Comparison of ENCODE assay signal across 32 cellular contexts in the genomic region with DNA sequence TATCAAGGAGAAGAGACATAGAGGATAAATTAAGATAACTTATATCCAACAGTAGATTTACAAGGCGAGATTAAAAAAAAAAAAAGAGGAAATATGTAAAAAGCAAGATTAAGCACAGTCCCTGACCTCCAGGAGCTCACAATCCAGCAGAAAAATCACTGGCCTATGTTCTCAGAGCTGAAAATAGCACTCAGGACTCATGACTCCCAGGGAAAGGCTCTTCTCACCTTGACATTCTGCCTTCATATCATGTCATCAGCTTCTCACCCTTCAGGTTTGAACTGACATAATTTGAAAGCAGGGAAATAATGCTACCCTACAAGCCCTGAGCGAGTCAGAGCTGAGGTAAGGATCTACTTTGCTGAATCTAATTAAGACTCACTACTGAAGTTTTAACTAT.
"Had no signal": no experiment of that assay in that cellular context is flagged by ENCODE, and none has a peak within 500 bp of the region (broad histone marks: within the 10 kb centered on the region; RNA-seq: fewer than 3 reads in every experiment).

No MANE protein-coding gene starts in this region.

- H3K36me3 Mint-ChIP-seq: activated CD4-positive, alpha-beta memory T cell treated with anti-CD3 and anti-CD28 coated beads for 36 hours; activated naive CD4-positive, alpha-beta T cell treated with anti-CD3 and anti-CD28 coated beads, Interleukin-2, amount 10 ng/mL, durations not matched to agents 7 days and 5 days; activated naive CD4-positive, alpha-beta T cell treated with anti-CD3 and anti-CD28 coated beads, Interleukin-2, amount 50 U/mL, for 24 hours; activated naive CD8-positive, alpha-beta T cell; activated naive CD8-positive, alpha-beta T cell treated with anti-CD3 and anti-CD28 coated beads, Interleukin-2, amount 10 ng/mL, durations not matched to agents 7 days and 5 days; brain had no signal

- H3K27ac Mint-ChIP-seq: activated B cell treated with CpG ODN at 0.5 μM for 24 hours; activated CD4-positive, alpha-beta memory T cell treated with anti-CD3 and anti-CD28 coated beads for 36 hours; activated CD4-positive, alpha-beta T cell treated with anti-CD3 and anti-CD28 coated beads, Interleukin-2, amount 10 ng/mL, durations not matched to agents 24 days and 14 days; activated CD8-positive, alpha-beta T cell treated with anti-CD3 and anti-CD28 coated beads for 36 hours; activated naive CD4-positive, alpha-beta T cell treated with anti-CD3 and anti-CD28 coated beads, Interleukin-2, amount 10 ng/mL, durations not matched to agents 7 days and 5 days; activated naive CD4-positive, alpha-beta T cell treated with anti-CD3 and anti-CD28 coated beads, Interleukin-2, amount 50 U/mL, for 24 hours; activated naive CD8-positive, alpha-beta T cell; activated naive CD8-positive, alpha-beta T cell treated with anti-CD3 and anti-CD28 coated beads, Interleukin-2, amount 10 ng/mL, durations not matched to agents 7 days and 5 days; activated naive CD8-positive, alpha-beta T cell treated with anti-CD3 and anti-CD28 coated beads, Interleukin-2, amount 50 U/mL, for 24 hours; activated T-helper 2 cell treated with anti-CD3 and anti-CD28 coated beads, Interferon-gamma antibody, Interleukin-2, Interleukin-4, amounts not matched to agents 10 μg/mL and 5 μg/mL and 100 μg/mL, durations not matched to agents 14 hours and 24 hours and 36 hours; brain; T-helper 1 cell treated with Interleukin-12 subunit alpha and Interleukin-12 subunit beta and Interleukin-4 antibody, amounts not matched to agents 30 μg/mL and 1 μg/mL, for 36 hours; T-helper 2 cell treated with Interferon-gamma antibody and Interleukin-4, amounts not matched to agents 5 μg/mL and 100 μg/mL, for 36 hours had no signal

- H3K27ac ChIP-seq: ascending aorta, VCaP had no signal

- H3K4me3 ChIP-seq: ascending aorta had no signal

- H3K9me3 Mint-ChIP-seq: activated naive CD4-positive, alpha-beta T cell treated with anti-CD3 and anti-CD28 coated beads, Interleukin-2, amount 10 ng/mL, durations not matched to agents 7 days and 5 days; activated naive CD8-positive, alpha-beta T cell treated with anti-CD3 and anti-CD28 coated beads, Interleukin-2, amount 10 ng/mL, durations not matched to agents 7 days and 5 days; activated naive CD8-positive, alpha-beta T cell treated with anti-CD3 and anti-CD28 coated beads, Interleukin-2, amount 50 U/mL, for 24 hours; T-helper 1 cell treated with Interleukin-12 subunit alpha and Interleukin-12 subunit beta and Interleukin-4 antibody, amounts not matched to agents 30 μg/mL and 1 μg/mL, for 36 hours had no signal

- H3K4me1 Mint-ChIP-seq: activated CD4-positive, alpha-beta T cell treated with anti-CD3 and anti-CD28 coated beads, Interleukin-2, amount 10 ng/mL, durations not matched to agents 24 days and 14 days; activated naive CD4-positive, alpha-beta T cell treated with anti-CD3 and anti-CD28 coated beads, Interleukin-2, amount 10 ng/mL, durations not matched to agents 7 days and 5 days; activated naive CD4-positive, alpha-beta T cell treated with anti-CD3 and anti-CD28 coated beads, Interleukin-2, amount 50 U/mL, for 24 hours; activated naive CD8-positive, alpha-beta T cell treated with anti-CD3 and anti-CD28 coated beads, Interleukin-2, amount 10 ng/mL, durations not matched to agents 7 days and 5 days; activated naive CD8-positive, alpha-beta T cell treated with anti-CD3 and anti-CD28 coated beads, Interleukin-2, amount 50 U/mL, for 24 hours; brain had no signal

- H3K27me3 Mint-ChIP-seq: activated B cell treated with CpG ODN at 0.5 μM for 24 hours; activated CD4-positive, alpha-beta memory T cell treated with anti-CD3 and anti-CD28 coated beads for 36 hours; activated CD4-positive, alpha-beta T cell treated with anti-CD3 and anti-CD28 coated beads, Interleukin-2, amount 10 ng/mL, durations not matched to agents 24 days and 14 days; activated CD8-positive, alpha-beta T cell treated with anti-CD3 and anti-CD28 coated beads for 36 hours; activated naive CD4-positive, alpha-beta T cell treated with anti-CD3 and anti-CD28 coated beads, Interleukin-2, amount 10 ng/mL, durations not matched to agents 7 days and 5 days; activated naive CD8-positive, alpha-beta T cell treated with anti-CD3 and anti-CD28 coated beads, Interleukin-2, amount 10 ng/mL, durations not matched to agents 7 days and 5 days; activated naive CD8-positive, alpha-beta T cell treated with anti-CD3 and anti-CD28 coated beads, Interleukin-2, amount 50 U/mL, for 24 hours had no signal

- DNase-seq: activated B cell treated with CpG ODN at 0.5 μM for 24 hours; activated CD4-positive, alpha-beta memory T cell treated with anti-CD3 and anti-CD28 coated beads for 36 hours; activated CD4-positive, alpha-beta T cell treated with anti-CD3 and anti-CD28 coated beads for 4 hours; activated CD4-positive, alpha-beta T cell treated with anti-CD3 and anti-CD28 coated beads, Interleukin-2, amount 10 ng/mL, durations not matched to agents 24 days and 14 days; activated CD4-positive, alpha-beta T cell treated with anti-CD3 and anti-CD28 coated beads, Interleukin-2, amount 50 U/mL, for 1 hour; activated CD4-positive, alpha-beta T cell treated with anti-CD3 and anti-CD28 coated beads, Interleukin-2, amount 50 U/mL, for 4 hours; activated CD4-positive, CD25-positive, alpha-beta regulatory T cell treated with anti-CD3 and anti-CD28 coated beads, Interleukin-2, amount 50 U/mL, for 72 hours; activated CD8-positive, alpha-beta memory T cell treated with anti-CD3 and anti-CD28 coated beads, Interleukin-2, amount 50 U/mL, for 4 hours; activated CD8-positive, alpha-beta T cell treated with anti-CD3 and anti-CD28 coated beads for 36 hours; activated effector memory CD4-positive, alpha-beta T cell treated with Interleukin-2 at 50 U/mL for 16 hours; activated gamma-delta T cell; activated naive CD4-positive, alpha-beta T cell treated with anti-CD3 and anti-CD28 coated beads, Interleukin-2, amount 10 ng/mL, durations not matched to agents 7 days and 5 days; activated naive CD4-positive, alpha-beta T cell treated with Interleukin-2 at 50 U/mL for 16 hours; activated naive CD8-positive, alpha-beta T cell treated with anti-CD3 and anti-CD28 coated beads, Interleukin-2, amount 10 ng/mL, durations not matched to agents 7 days and 5 days; activated naive CD8-positive, alpha-beta T cell treated with anti-CD3 and anti-CD28 coated beads, Interleukin-2, amount 50 U/mL, for 24 hours; activated T-cell treated with anti-CD3 and anti-CD28 coated beads for 4 hours; activated T-cell treated with anti-CD3 and anti-CD28 coated beads, Interleukin-2, amount 50 U/mL, for 1 hour; activated T-cell treated with anti-CD3 and anti-CD28 coated beads, Interleukin-2, amount 50 U/mL, for 48 hours; amygdala; anterior cingulate cortex; central memory CD4-positive, alpha-beta T cell; T-helper 1 cell; T-helper 2 cell; T-helper 9 cell had no signal

- ATAC-seq: activated CD8-positive, alpha-beta T cell treated with anti-CD3 and anti-CD28 coated beads for 36 hours; activated naive CD8-positive, alpha-beta T cell treated with anti-CD3 and anti-CD28 coated beads, Interleukin-2, amount 50 U/mL, for 24 hours had no signal

- H3K27me3 ChIP-seq: ascending aorta had no signal

- H3K9me3 ChIP-seq: ascending aorta had no signal

- H3K4me3 Mint-ChIP-seq: activated B cell treated with CpG ODN at 0.5 μM for 24 hours; activated CD4-positive, alpha-beta memory T cell treated with anti-CD3 and anti-CD28 coated beads for 36 hours; activated CD4-positive, alpha-beta T cell treated with anti-CD3 and anti-CD28 coated beads, Interleukin-2, amount 10 ng/mL, durations not matched to agents 24 days and 14 days; activated CD8-positive, alpha-beta T cell treated with anti-CD3 and anti-CD28 coated beads for 36 hours; activated naive CD4-positive, alpha-beta T cell treated with anti-CD3 and anti-CD28 coated beads, Interleukin-2, amount 10 ng/mL, durations not matched to agents 7 days and 5 days; activated naive CD4-positive, alpha-beta T cell treated with anti-CD3 and anti-CD28 coated beads, Interleukin-2, amount 50 U/mL, for 24 hours; activated naive CD8-positive, alpha-beta T cell; activated naive CD8-positive, alpha-beta T cell treated with anti-CD3 and anti-CD28 coated beads, Interleukin-2, amount 10 ng/mL, durations not matched to agents 7 days and 5 days; activated naive CD8-positive, alpha-beta T cell treated with anti-CD3 and anti-CD28 coated beads, Interleukin-2, amount 50 U/mL, for 24 hours; brain; T-helper 1 cell treated with Interleukin-12 subunit alpha and Interleukin-12 subunit beta and Interleukin-4 antibody, amounts not matched to agents 30 μg/mL and 1 μg/mL, for 36 hours; T-helper 2 cell treated with Interferon-gamma antibody and Interleukin-4, amounts not matched to agents 5 μg/mL and 100 μg/mL, for 36 hours had no signal

- H3K4me1 ChIP-seq: ascending aorta had no signal
